ENCODE assay signal across 9 cellular contexts in the genomic region with DNA sequence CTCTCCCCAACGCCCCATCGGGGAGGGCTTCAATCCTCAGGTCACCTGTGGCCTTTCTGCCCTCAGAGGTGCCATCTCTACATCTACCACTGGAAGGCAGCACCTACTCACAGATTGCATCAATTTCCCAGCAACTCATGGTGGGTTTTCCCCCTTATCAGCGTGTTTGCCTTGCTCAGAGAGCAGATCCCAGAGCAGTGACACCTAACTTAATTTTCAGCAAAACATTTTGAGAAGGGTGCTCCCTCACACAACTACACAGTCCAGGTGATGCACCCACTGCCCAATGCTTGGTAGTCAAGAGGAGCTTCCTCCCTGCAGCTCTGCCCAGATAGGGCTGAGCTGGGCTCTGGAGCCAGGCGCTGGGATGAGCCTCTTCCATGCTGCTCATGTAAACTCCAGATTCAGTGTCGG. TPM values are rescaled to one million over a fixed set of nuclear protein-coding genes. Genes with fewer than 3 reads are reported as not detected.
DNase-seq lines count a peak whose midpoint lies in the region; ATAC-seq, FAIRE-seq and TF ChIP-seq lines count a peak whose summit lies in the region.
"Had no signal": no experiment of that assay in that cellular context is flagged by ENCODE, and none has a peak within 500 bp of the region (broad histone marks: within the 10 kb centered on the region; RNA-seq: fewer than 3 reads in every experiment).

No MANE protein-coding gene starts in this region.

- H3F3A ChIP-seq in SU-DHL-6 (ENCODE audit: insufficient read depth) = no peaks in the 10 kb centered on the region

- peaks cover 4% of the 10 kb centered on the region for H3K36me3 Mint-ChIP-seq in progenitor cell of endocrine pancreas (ENCODE audit: insufficient read depth)

- DNase-seq in A549 (ENCODE audit: low read depth in 1 of 2, low spot score in 1 of 2) (peak in 1 of 2 experiments; percentile 13), progenitor cell of endocrine pancreas (ENCODE audit: low spot score, unreplicated experiment) (peak; percentile 35), ascending aorta (ENCODE audit: low spot score in 2 of 2) (no peak), GDM1 (lab: John Stamatoyannopoulos, UW) (no peak)
- no peak for DNase-seq in effector CD4-positive, alpha-beta T cell

- no peaks in the 10 kb centered on the region for H3K9me2 ChIP-seq in SU-DHL-6 (replicated peaks; ENCODE audit: insufficient read depth, low read length)

- FAIRE-seq in A549 (lab: Jason Lieb, UNC) = no peak
- FAIRE-seq: astrocyte had no signal

- H3K9me3 ChIP-seq in A549 = no peaks in the 10 kb centered on the region
- peaks cover 8% of the 10 kb centered on the region for H3K9me3 ChIP-seq in SU-DHL-6 (ENCODE audit: insufficient read depth, low read length)
- peaks cover 0 to 7% of the 10 kb centered on the region in 2 donors for H3K9me3 ChIP-seq in ascending aorta

- intact Hi-C loops in ascending aorta (cut with DNase I) = no loop called here

- CTCF ChIA-PET in A549 (lab: Yijun Ruan, JAX) = interaction anchor here (0.6 to 4.0 kb wide), 9 partner anchors 14 to 626 kb away, joined by 3 to 21 read pairs (median 5); no protein-coding TSS in a partner anchor

- no peak for TF ChIP-seq POLR2A in A549 (IDR thresholded peaks at IDR 0.05; ENCODE audit: low read length)

- ATAC-seq in A549 (peak; percentile 50 to 70; a peak in 4 of 6 replicates), GM18858 (IDR thresholded peaks at IDR 0.05; ENCODE audit: unreplicated experiment) (peak; percentile 80), HG03025 (IDR thresholded peaks at IDR 0.05; ENCODE audit: low FRiP score, unreplicated experiment) (peak; percentile 67)

- H3K27me3 Mint-ChIP-seq in progenitor cell of endocrine pancreas = no peaks in the 10 kb centered on the region

- POLR2A ChIA-PET in A549 (lab: Yijun Ruan, JAX) = no interaction called here

- TF ChIP-seq CTCF in A549 (IDR thresholded peaks at IDR 0.05) = peak; percentile 32; the same call in 2 of the 3 replicates
- TF ChIP-seq CTCF in SU-DHL-6 (IDR thresholded peaks at IDR 0.05; ENCODE audit: insufficient read depth, low read length, poor library complexity, severe bottlenecking) = peak; percentile 53
- TF ChIP-seq CTCF in progenitor cell of endocrine pancreas (IDR thresholded peaks at IDR 0.05; ENCODE audit: unreplicated experiment) = peak; percentile 80
- no peak for TF ChIP-seq CTCF in ascending aorta (IDR thresholded peaks at IDR 0.05)

- H3K9me3 Mint-ChIP-seq in progenitor cell of endocrine pancreas (ENCODE audit: low read depth) = peaks cover 14% of the 10 kb centered on the region

- no peak overlapping the region for H3K4me2 ChIP-seq in A549
- H3K4me2 ChIP-seq in SU-DHL-6 (ENCODE audit: low read depth, low read length, poor library complexity, severe bottlenecking) = no peak overlapping the region

- H3K4me3 ChIP-seq in A549 (no peak overlapping the region), SU-DHL-6 (ENCODE audit: insufficient read depth, low read length, poor library complexity, severe bottlenecking) (no peak overlapping the region), ascending aorta (no peak overlapping the region)

- H3K27me3 ChIP-seq in SU-DHL-6 (ENCODE audit: low read length) (no peaks in the 10 kb centered on the region), ascending aorta (no peaks in the 10 kb centered on the region)

- 15% methylated on average over 5 of the region's 5 CpGs for WGBS in A549 (ENCODE audit: missing lambda C conversion rate)

- no peaks in the 10 kb centered on the region for H3K4me1 ChIP-seq in A549
- no peaks in the 10 kb centered on the region for H3K4me1 ChIP-seq in ascending aorta

- H3K4me3 Mint-ChIP-seq in progenitor cell of endocrine pancreas (ENCODE audit: low read depth) = no peak overlapping the region

- no peaks in the 10 kb centered on the region for H3K4me1 Mint-ChIP-seq in progenitor cell of endocrine pancreas (ENCODE audit: low read depth)

- H3K27ac ChIP-seq in A549 (no peak overlapping the region), SU-DHL-6 (ENCODE audit: low read depth, low read length) (no peak overlapping the region), ascending aorta (no peak overlapping the region)

- H3K27ac Mint-ChIP-seq in progenitor cell of endocrine pancreas = no peak overlapping the region

- peak; percentile 51 to 72 for TF ChIP-seq RAD21 in A549 (conservative IDR thresholded peaks at IDR 0.05 in 1 of 2, IDR thresholded peaks at IDR 0.05 in 1 of 2)

- no peaks in the 10 kb centered on the region for H4K20me1 ChIP-seq in SU-DHL-6 (ENCODE audit: low read depth, low read length)

- H3K79me2 ChIP-seq in SU-DHL-6 (ENCODE audit: insufficient read depth, low read length) = no peaks in the 10 kb centered on the region

- H3K9ac ChIP-seq in SU-DHL-6 (ENCODE audit: low read length) = no peak overlapping the region

- H2AFZ ChIP-seq in SU-DHL-6 (ENCODE audit: low read depth, low read length, severe bottlenecking) = no peak overlapping the region

- no peak for TF ChIP-seq EP300 in A549 (IDR thresholded peaks at IDR 0.05)

- H3K36me3 ChIP-seq in SU-DHL-6 (ENCODE audit: low read length) = peaks cover 6% of the 10 kb centered on the region; the same call in 1 of the 2 replicates
- no peaks in the 10 kb centered on the region for H3K36me3 ChIP-seq in ascending aorta

TF ChIP-seq in A549, 52 proteins besides CTCF, POLR2A, EP300 and RAD21:
- TF ChIP-seq FOXS1 (CRISPR knock-in tag; IDR thresholded peaks at IDR 0.05) (no peak), ZFP36 (IDR thresholded peaks at IDR 0.05; ENCODE audit: borderline replicate concordance, partially characterized antibody) (no peak), PHF8 (IDR thresholded peaks at IDR 0.05; ENCODE audit: borderline replicate concordance, low read depth) (no peak), POLR2AphosphoS2 (conservative IDR thresholded peaks at IDR 0.05; ENCODE audit: low read length) (no peak), RFX5 (IDR thresholded peaks at IDR 0.05) (no peak), NR3C1 (IDR thresholded peaks at IDR 0.05) (no peak), HOXB5 (CRISPR knock-in tag; IDR thresholded peaks at IDR 0.05) (no peak)
- TF ChIP-seq, protein P1, sequence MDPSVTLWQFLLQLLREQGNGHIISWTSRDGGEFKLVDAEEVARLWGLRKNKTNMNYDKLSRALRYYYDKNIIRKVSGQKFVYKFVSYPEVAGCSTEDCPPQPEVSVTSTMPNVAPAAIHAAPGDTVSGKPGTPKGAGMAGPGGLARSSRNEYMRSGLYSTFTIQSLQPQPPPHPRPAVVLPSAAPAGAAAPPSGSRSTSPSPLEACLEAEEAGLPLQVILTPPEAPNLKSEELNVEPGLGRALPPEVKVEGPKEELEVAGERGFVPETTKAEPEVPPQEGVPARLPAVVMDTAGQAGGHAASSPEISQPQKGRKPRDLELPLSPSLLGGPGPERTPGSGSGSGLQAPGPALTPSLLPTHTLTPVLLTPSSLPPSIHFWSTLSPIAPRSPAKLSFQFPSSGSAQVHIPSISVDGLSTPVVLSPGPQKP (IDR thresholded peaks at IDR 0.05; ENCODE audit: low read depth, low read length) = no peak
- TF ChIP-seq, protein P2, sequence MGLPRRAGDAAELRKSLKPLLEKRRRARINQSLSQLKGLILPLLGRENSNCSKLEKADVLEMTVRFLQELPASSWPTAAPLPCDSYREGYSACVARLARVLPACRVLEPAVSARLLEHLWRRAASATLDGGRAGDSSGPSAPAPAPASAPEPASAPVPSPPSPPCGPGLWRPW (IDR thresholded peaks at IDR 0.05) = no peak

RNA-seq across cellular contexts. Expression of a gene that starts 48.2 kb away (rescaled TPM):
- polyA plus RNA-seq in A549 (2011; rRNA removed) (not detected in 2 replicates), A549 (2017; fragmentation: RNase III; extraction: RNeasy Plus Mini Kit Qiagen cat#74134 plus additional on column Dnase treatment) (0.11 TPM in 1 of 3 replicates, not detected in the others)
- not detected in 2 replicates for polyA plus RNA-seq in A549 (2012; cell fraction: cytosol; rRNA removed)
- not detected in 2 replicates for polyA plus RNA-seq in A549 (2012; cell fraction: nucleus; rRNA removed)
- polyA minus RNA-seq in A549 (2011; rRNA and poly(A)+ RNA removed) = not detected in 2 replicates
- total RNA-seq in progenitor cell of endocrine pancreas (1.9 TPM in 2 replicates), ascending aorta (10.7 TPM)

Comparison
In these comparisons a context has a peak if more than half of its experiments do, and no peak if none do; other contexts are left out.
1. CTCF ChIP-seq: peak in A549 (single experiment), SU-DHL-6 (single experiment) and progenitor cell of endocrine pancreas (single experiment); none in ascending aorta (0 of 3).
2. Peak in every context shown above with its lines, with median percentiles within 50 percentile points of each other: ATAC-seq.